Comparison of ENCODE assay signal across 9 cellular contexts in genomic region chr12:25648460-25648859, GRCh38.
A peak's percentile ranks its signal among the peaks of the same experiment; 100 is the strongest.
DNase-seq lines count a peak whose midpoint lies in the region; ATAC-seq and TF ChIP-seq lines count a peak whose summit lies in the region.
"Had no signal": no experiment of that assay in that cellular context is flagged by ENCODE, and none has a peak within 500 bp of the region (broad histone marks: within the 10 kb centered on the region; RNA-seq: fewer than 3 reads in every experiment).

No MANE protein-coding gene starts in this region.

- H3K9ac ChIP-seq in smooth muscle cell (ENCODE audit: low read depth), result no peak overlapping the region

- no peaks in the 10 kb centered on the region for H3F3A ChIP-seq in smooth muscle cell (ENCODE audit: low read depth)

- H3K4me2 ChIP-seq in smooth muscle cell, result peak overlapping the region; percentile 80

- H3K79me2 ChIP-seq in smooth muscle cell (ENCODE audit: low read depth), result no peaks in the 10 kb centered on the region

- no peaks in the 10 kb centered on the region for H4K20me1 ChIP-seq in smooth muscle cell (ENCODE audit: low read depth)

- H3K4me1 ChIP-seq in adrenal gland (replicated peaks in 1 of 2), result peaks cover 0 to 3% of the 10 kb centered on the region in 2 donors
- peaks cover 0 to 8% of the 10 kb centered on the region in 2 donors for H3K4me1 ChIP-seq in right atrium auricular region
- peaks cover 10% of the 10 kb centered on the region for H3K4me1 ChIP-seq in smooth muscle cell (ENCODE audit: low read depth)
- H3K4me1 ChIP-seq in spleen, result peaks cover 0 to 3% (median under 1%) of the 10 kb centered on the region in 6 donors

- H3K27ac ChIP-seq in adrenal gland, result no peak overlapping the region
- peak overlapping the region in 1 of 2 donors; percentile 32 for H3K27ac ChIP-seq in right atrium auricular region
- peak overlapping the region; percentile 40 for H3K27ac ChIP-seq in smooth muscle cell (ENCODE audit: low read depth)
- no peak overlapping the region for H3K27ac ChIP-seq in spleen

- no peaks in the 10 kb centered on the region for H3K36me3 ChIP-seq in adrenal gland (replicated peaks in 1 of 2)
- H3K36me3 ChIP-seq in right atrium auricular region, result no peaks in the 10 kb centered on the region
- no peaks in the 10 kb centered on the region for H3K36me3 ChIP-seq in smooth muscle cell (ENCODE audit: low read depth)
- no peaks in the 10 kb centered on the region for H3K36me3 ChIP-seq in spleen

- DNase-seq in HPDE6-E6E7 (ENCODE audit: extremely low spot score) (peak; percentile 23), adrenal gland (peak; percentile 36 to 88 (median 60)), right atrium auricular region (ENCODE audit: low spot score) (peak; percentile 82), smooth muscle cell (lab: John Stamatoyannopoulos, UW; ENCODE audit: unreplicated experiment) (no peak), Kasumi-1 (lab: John Stamatoyannopoulos, UW) (no peak), spleen (no peak)
- DNase-seq: activated B cell treated with CpG ODN at 0.5 μM for 24 hours had no signal

- no peak for TF ChIP-seq CTCF in adrenal gland (IDR thresholded peaks at IDR 0.05)
- no peak for TF ChIP-seq CTCF in right atrium auricular region (IDR thresholded peaks at IDR 0.05)
- TF ChIP-seq CTCF in smooth muscle cell (IDR thresholded peaks at IDR 0.05; ENCODE audit: borderline replicate concordance, insufficient read depth, poor library complexity, severe bottlenecking), result no peak
- no peak for TF ChIP-seq CTCF in spleen (IDR thresholded peaks at IDR 0.05 in 8 of 11, conservative IDR thresholded peaks at IDR 0.05 in 3 of 11)

- H3K4me3 ChIP-seq in adrenal gland, result no peak overlapping the region
- H3K4me3 ChIP-seq in right atrium auricular region, result no peak overlapping the region
- peak overlapping the region; percentile 33 for H3K4me3 ChIP-seq in smooth muscle cell
- H3K4me3 ChIP-seq in spleen, result no peak overlapping the region

- intact Hi-C loops in adrenal gland (cut with DNase I), result no loop called here
- intact Hi-C loops in spleen (cut with DNase I; ENCODE audit: low total_unique reads), result no loop called here

- H3K9me3 ChIP-seq in adrenal gland (replicated peaks in 1 of 3) (no peaks in the 10 kb centered on the region), right atrium auricular region (no peaks in the 10 kb centered on the region), smooth muscle cell (replicated peaks; ENCODE audit: low read depth) (no peaks in the 10 kb centered on the region), spleen (no peaks in the 10 kb centered on the region)

- H2AFZ ChIP-seq in smooth muscle cell (ENCODE audit: low read depth), result peak overlapping the region; percentile 95

- H3K27me3 ChIP-seq in adrenal gland (no peaks in the 10 kb centered on the region), right atrium auricular region (no peaks in the 10 kb centered on the region), smooth muscle cell (ENCODE audit: low read depth) (no peaks in the 10 kb centered on the region), spleen (replicated peaks in 1 of 7) (peaks cover 0 to 13% (median 6%) of the 10 kb centered on the region in 7 donors)

- TF ChIP-seq POLR2A in adrenal gland (IDR thresholded peaks at IDR 0.05), result no peak
- no peak for TF ChIP-seq POLR2A in spleen (IDR thresholded peaks at IDR 0.05)

- ATAC-seq in GM18868 (IDR thresholded peaks at IDR 0.05; ENCODE audit: unreplicated experiment) (no peak), GM18517 (IDR thresholded peaks at IDR 0.05; ENCODE audit: unreplicated experiment) (no peak)

- 37 to 42% (median 41%) methylated on average over 6 of the region's 6 CpGs for WGBS in adrenal gland, 4 donors
- 19% methylated on average over 6 of the region's 6 CpGs for WGBS in smooth muscle cell (ENCODE audit: low lambda C conversion rate)
- WGBS in spleen, 5 donors, result 52 to 71% (median 68%) methylated on average over 6 of the region's 6 CpGs

Comparison
In these comparisons a context has a peak if more than half of its experiments do, and no peak if none do; other contexts are left out.
1. DNase-seq: peak in HPDE6-E6E7 (single experiment), adrenal gland (7 of 7) and right atrium auricular region (single experiment); none in smooth muscle cell (single experiment), Kasumi-1 (0 of 2) and spleen (single experiment).